In genomic region chr3:24365168-24365567, GRCh38 we compare ENCODE assay signal across 9 cellular contexts.
DNase-seq lines count a peak whose midpoint lies in the region; ATAC-seq and TF ChIP-seq lines count a peak whose summit lies in the region.
"Had no signal": no experiment of that assay in that cellular context is flagged by ENCODE, and none has a peak within 500 bp of the region (broad histone marks: within the 10 kb centered on the region; RNA-seq: fewer than 3 reads in every experiment).

No MANE protein-coding gene starts in this region.

- H3K36me3 ChIP-seq in colonic mucosa, result no peaks in the 10 kb centered on the region

- DNase-seq in ACHN (peak; percentile 78), NCI-H226 (peak; percentile 88), colonic mucosa (peak; percentile 71), medulla oblongata (ENCODE audit: extremely low spot score) (peak; percentile 27)
- DNase-seq in activated CD8-positive, alpha-beta memory T cell treated with anti-CD3 and anti-CD28 coated beads, Interleukin-2, amount 10 ng/mL, durations not matched to agents 7 days and 5 days, result no peak
- DNase-seq: T-helper 1 cell had no signal

- peaks cover 7% of the 10 kb centered on the region for H3K4me1 ChIP-seq in colonic mucosa

- no peaks in the 10 kb centered on the region for H3K36me3 Mint-ChIP-seq in activated CD8-positive, alpha-beta memory T cell treated with anti-CD3 and anti-CD28 coated beads, Interleukin-2, amount 10 ng/mL, durations not matched to agents 7 days and 5 days

- H3K9me3 Mint-ChIP-seq in activated CD8-positive, alpha-beta memory T cell treated with anti-CD3 and anti-CD28 coated beads, Interleukin-2, amount 10 ng/mL, durations not matched to agents 7 days and 5 days (ENCODE audit: low read depth), result no peaks in the 10 kb centered on the region

- no peak overlapping the region for H3K4me3 ChIP-seq in colonic mucosa

- H3K9ac ChIP-seq in colonic mucosa (ENCODE audit: low read depth in 2 of 2, low read length in 2 of 2), result no peak overlapping the region

- no peak overlapping the region for H3K27ac Mint-ChIP-seq in activated CD8-positive, alpha-beta memory T cell treated with anti-CD3 and anti-CD28 coated beads, Interleukin-2, amount 10 ng/mL, durations not matched to agents 7 days and 5 days

- H3K27me3 Mint-ChIP-seq in activated CD8-positive, alpha-beta memory T cell treated with anti-CD3 and anti-CD28 coated beads, Interleukin-2, amount 10 ng/mL, durations not matched to agents 7 days and 5 days, result no peaks in the 10 kb centered on the region

- CTCF ChIA-PET in activated CD8-positive, alpha-beta memory T cell treated with anti-CD3 and anti-CD28 coated beads, Interleukin-2, amount 10 ng/mL, durations not matched to agents 7 days and 5 days (lab: Charles Lee), result no interaction called here

- no peak overlapping the region for H3K4me3 Mint-ChIP-seq in activated CD8-positive, alpha-beta memory T cell treated with anti-CD3 and anti-CD28 coated beads, Interleukin-2, amount 10 ng/mL, durations not matched to agents 7 days and 5 days

- in situ Hi-C loops in ACHN (cut with HindIII; ENCODE audit: low pct_ligation_motif_present, low pct_unique_long_range_greater_than_20kb, low sequenced_read_pairs), result no loop called here

- H3K27ac ChIP-seq in colonic mucosa, result peak overlapping the region; percentile 10

- no peaks in the 10 kb centered on the region for H3K27me3 ChIP-seq in colonic mucosa

- no peak for TF ChIP-seq CTCF in colonic mucosa (IDR thresholded peaks at IDR 0.05)

- H3K9me3 ChIP-seq in colonic mucosa, result no peaks in the 10 kb centered on the region

- H3K4me1 Mint-ChIP-seq in activated CD8-positive, alpha-beta memory T cell treated with anti-CD3 and anti-CD28 coated beads, Interleukin-2, amount 10 ng/mL, durations not matched to agents 7 days and 5 days, result no peaks in the 10 kb centered on the region

- intact Hi-C loops in colonic mucosa (cut with DNase I), result no loop called here

- ATAC-seq in GM21737 (IDR thresholded peaks at IDR 0.05; ENCODE audit: unreplicated experiment) (no peak), HG02759 (IDR thresholded peaks at IDR 0.05; ENCODE audit: unreplicated experiment) (no peak), HG02970 (IDR thresholded peaks at IDR 0.05; ENCODE audit: low FRiP score, unreplicated experiment) (no peak)
- no peak for ATAC-seq in activated CD8-positive, alpha-beta memory T cell treated with anti-CD3 and anti-CD28 coated beads, Interleukin-2, amount 10 ng/mL, durations not matched to agents 7 days and 5 days
